Comparison of ENCODE assay signal across 1 cellular context in genomic region chr1:1454286-1455056, GRCh38. TPM values are rescaled to one million over a fixed set of nuclear protein-coding genes. Genes with fewer than 3 reads are reported as not detected.
"Had no signal": no experiment of that assay in that cellular context is flagged by ENCODE, and none has a peak within 500 bp of the region (broad histone marks: within the 10 kb centered on the region; RNA-seq: fewer than 3 reads in every experiment).

No MANE protein-coding gene starts in this region.

RNA-seq across cellular contexts. Expression of gene ATAD3C, which starts 5.0 kb away (rescaled TPM):
- total RNA-seq: vagina had no signal
